In the genomic region with DNA sequence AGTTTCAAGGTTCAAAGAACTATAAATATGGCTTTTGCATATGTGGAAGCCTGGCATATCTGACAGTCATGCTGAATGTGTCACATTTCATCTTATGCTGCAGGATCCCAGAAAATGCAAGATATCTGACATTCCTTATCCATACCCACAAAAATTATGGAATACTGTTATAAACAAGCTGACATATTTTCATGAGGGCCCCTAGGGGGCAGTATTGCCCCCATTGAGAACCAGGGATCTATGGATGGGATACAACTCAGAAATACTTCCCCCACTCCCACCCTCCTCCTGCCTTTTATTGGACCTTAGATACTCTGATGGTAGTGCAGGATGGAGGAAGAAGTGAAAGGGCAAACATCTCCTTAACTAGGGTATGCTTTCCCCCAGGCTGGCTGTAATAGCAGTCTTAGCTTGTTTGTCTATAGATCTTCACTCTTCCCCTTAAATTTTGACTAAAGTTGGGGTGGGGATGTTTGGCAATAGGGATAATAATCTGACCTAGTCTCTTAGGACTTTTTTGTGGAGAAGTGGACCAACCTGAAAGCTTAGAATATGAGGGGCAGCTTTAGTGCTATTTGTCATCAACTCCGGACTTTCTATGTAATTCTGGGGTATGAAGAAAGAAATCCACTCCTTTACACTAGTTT, we compare ENCODE assay signal across 7 cellular contexts. TPM values are rescaled to one million over a fixed set of nuclear protein-coding genes. Genes with fewer than 3 reads are reported as not detected.
A peak's percentile ranks its signal among the peaks of the same experiment; 100 is the strongest.
DNase-seq lines count a peak whose midpoint lies in the region; TF ChIP-seq lines count a peak whose summit lies in the region.

No MANE protein-coding gene starts in this region.

- H3K36me3 ChIP-seq in ascending aorta: no peaks in the 10 kb centered on the region

- TF ChIP-seq CTCF in GM12872 (IDR thresholded peaks at IDR 0.05; ENCODE audit: insufficient read depth, low read depth, low read length): peak; percentile 78
- TF ChIP-seq CTCF in ascending aorta (IDR thresholded peaks at IDR 0.05): peak; percentile 13 to 67 (median 42)

- H3K27me3 ChIP-seq in ascending aorta: no peaks in the 10 kb centered on the region

- H3K27ac ChIP-seq in ascending aorta: no peak overlapping the region

- H3K4me3 ChIP-seq in ascending aorta: no peak overlapping the region

- H3K9me3 ChIP-seq in ascending aorta: no peaks in the 10 kb centered on the region

- intact Hi-C loops in ascending aorta (cut with DNase I): loop anchor here (5.0 kb wide), 1 partner anchor 184 kb away; no protein-coding TSS in a partner anchor

- DNase-seq in LHCN-M2 (ENCODE audit: low read depth) (peak; percentile 71), ascending aorta (ENCODE audit: low spot score in 2 of 2) (no peak), kidney tubule cell (ENCODE audit: low spot score) (peak; percentile 73), amniotic stem cell (lab: John Stamatoyannopoulos, UW) (no peak), inferior parietal cortex (ENCODE audit: extremely low spot score) (no peak)
- DNase-seq in stimulated activated CD4-positive, alpha-beta T cell treated with anti-CD3 and anti-CD28 coated beads, Interleukin-2, amount 100 ng/mL, for 24 hours: no peak

- H3K4me1 ChIP-seq in ascending aorta: no peaks in the 10 kb centered on the region

RNA-seq across cellular contexts. Expression of gene GNGT1, which starts 3.5 kb away (rescaled TPM):
- not detected in 2 replicates for total RNA-seq in LHCN-M2 (2014; rRNA removed)
- not detected for polyA plus RNA-seq in LHCN-M2 (2012)
- not detected for total RNA-seq in ascending aorta

RNA-seq across cellular contexts. Expression of gene TFPI2, which starts 12.3 kb away (rescaled TPM):
- 208 and 253 TPM in 2 replicates for total RNA-seq in LHCN-M2 (2014; rRNA removed)
- polyA plus RNA-seq in LHCN-M2 (2012): 11.3 TPM
- total RNA-seq in ascending aorta: not detected

RNA-seq across cellular contexts. Expression of gene GNG11, which starts 18.6 kb away (rescaled TPM):
- total RNA-seq in LHCN-M2 (2014; rRNA removed) (90.1 and 92.7 TPM in 2 replicates), ascending aorta (28.4 TPM)
- polyA plus RNA-seq in LHCN-M2 (2012): 46.1 TPM

Comparison
In these comparisons a context has a peak if more than half of its experiments do, and no peak if none do; other contexts are left out.
1. DNase-seq: peak in LHCN-M2 (single experiment) and kidney tubule cell (single experiment); none in ascending aorta (0 of 2), amniotic stem cell (single experiment), stimulated activated CD4-positive, alpha-beta T cell treated with anti-CD3 and anti-CD28 coated beads, Interleukin-2, amount 100 ng/mL, for 24 hours (0 of 2) and inferior parietal cortex (single experiment).
2. RNA of gene TFPI2, which starts 12.3 kb away (total RNA-seq): 208 to 253 TPM in LHCN-M2; not detected in ascending aorta (single experiment); every median in the first group is over 100 times any median in the second.